1 cellular context compared by ENCODE assay signal in genomic region chr15:74099963-74100733, GRCh38.
A peak's percentile ranks its signal among the peaks of the same experiment; 100 is the strongest.
TF ChIP-seq lines count a peak whose summit lies in the region.

No MANE protein-coding gene starts in this region.

TF ChIP-seq in GM12878, 131 proteins besides CTCF, POLR2A, EP300 and RAD21:
- peak; percentile 56 for TF ChIP-seq ZBTB11 (CRISPR knock-in tag; IDR thresholded peaks at IDR 0.05)
- TF ChIP-seq IKZF1 (conservative IDR thresholded peaks at IDR 0.05), result peak; percentile 73
- TF ChIP-seq ZBTB40 (IDR thresholded peaks at IDR 0.05; ENCODE audit: borderline replicate concordance), result peak; percentile 62; the same call in 1 of the 2 replicates
- peak in 1 of 2 experiments; percentile 93; a peak in 2 of 4 replicates for TF ChIP-seq BHLHE40 (IDR thresholded peaks at IDR 0.05; ENCODE audit: borderline replicate concordance in 1 of 2, low read depth in 2 of 2, low read length in 1 of 2)
- peak; percentile 61; the same call in 1 of the 2 replicates for TF ChIP-seq NFIC (IDR thresholded peaks at IDR 0.05; ENCODE audit: low read depth, low read length)
- TF ChIP-seq NBN (IDR thresholded peaks at IDR 0.05), result peak; percentile 45; the same call in 1 of the 2 replicates
- peak; percentile 52; the same call in 1 of the 2 replicates for TF ChIP-seq ZNF687 (IDR thresholded peaks at IDR 0.05)
- TF ChIP-seq USF2 (IDR thresholded peaks at IDR 0.05; ENCODE audit: borderline replicate concordance, low read depth, low read length), result peak; percentile 59
- peak; percentile 40 for TF ChIP-seq E2F8 (IDR thresholded peaks at IDR 0.05; ENCODE audit: low read depth, partially characterized antibody)
- TF ChIP-seq HCFC1 (IDR thresholded peaks at IDR 0.05; ENCODE audit: low read length), result peak; percentile 46; the same call in 1 of the 2 replicates
- TF ChIP-seq RELB (IDR thresholded peaks at IDR 0.05; ENCODE audit: low read depth), result peak; percentile 91
- TF ChIP-seq IKZF2 (IDR thresholded peaks at IDR 0.05), result peak; percentile 48 to 54; a peak in 3 of 4 replicates
- peak; percentile 44; the same call in 1 of the 2 replicates for TF ChIP-seq RB1 (IDR thresholded peaks at IDR 0.05; ENCODE audit: borderline replicate concordance)
- TF ChIP-seq TAF1 (IDR thresholded peaks at IDR 0.05; ENCODE audit: borderline replicate concordance, low read depth, low read length), result peak; percentile 25; the same call in 1 of the 2 replicates
- peak; percentile 81 for TF ChIP-seq MLLT1 (IDR thresholded peaks at IDR 0.05)
- TF ChIP-seq LARP7 (IDR thresholded peaks at IDR 0.05), result 0 out of 2 replicates have a peak, but pooled peaks have one; percentile 38
- TF ChIP-seq GABPA (IDR thresholded peaks at IDR 0.05; ENCODE audit: low read depth), result peak; percentile 36; the same call in 1 of the 2 replicates
- TF ChIP-seq RELA (IDR thresholded peaks at IDR 0.05; ENCODE audit: borderline replicate concordance, partially characterized antibody), result peak; percentile 22
- TF ChIP-seq USF1 (IDR thresholded peaks at IDR 0.05; ENCODE audit: borderline replicate concordance, extremely low read length, insufficient read depth, low read depth, low read length), result peak; percentile 78
- TF ChIP-seq ATF3 (IDR thresholded peaks at IDR 0.05; ENCODE audit: borderline replicate concordance, extremely low read depth, low read depth, low read length), result peak; percentile 86
- peak; percentile 63; the same call in 1 of the 2 replicates for TF ChIP-seq NKRF (conservative IDR thresholded peaks at IDR 0.05)
- TF ChIP-seq TARDBP (IDR thresholded peaks at IDR 0.05; ENCODE audit: borderline replicate concordance), result 0 out of 2 replicates have a peak, but pooled peaks have one; percentile 32
- 0 out of 2 replicates have a peak, but pooled peaks have one; percentile 19 for TF ChIP-seq YY1 (IDR thresholded peaks at IDR 0.05; ENCODE audit: low read depth, low read length)
- TF ChIP-seq CHD2 (IDR thresholded peaks at IDR 0.05; ENCODE audit: borderline replicate concordance, low read depth, low read length), result peak; percentile 57; the same call in 1 of the 2 replicates
- TF ChIP-seq MYB (IDR thresholded peaks at IDR 0.05; ENCODE audit: borderline replicate concordance, low read depth, low read length), result peak; percentile 81; the same call in 1 of the 2 replicates
- TF ChIP-seq RAD51 (IDR thresholded peaks at IDR 0.05), result peak; percentile 99
TF ChIP-seq in GM12878: peak in this region for 26; not testable (repeated sequence) for 105.
